In genomic region chr2:32591669-32592463, GRCh38 we compare ENCODE assay signal across 1 cellular context.
TF ChIP-seq lines count a peak whose summit lies in the region.

No MANE protein-coding gene starts in this region.

TF ChIP-seq in GM23338, 12 proteins besides CTCF, POLR2A, EP300 and RAD21:
- no peak for TF ChIP-seq ZNF462 (CRISPR knock-in tag; IDR thresholded peaks at IDR 0.05)
- no peak for TF ChIP-seq EZH2 (IDR thresholded peaks at IDR 0.05; ENCODE audit: low read depth, unreplicated experiment)
- no peak for TF ChIP-seq STAT1 (IDR thresholded peaks at IDR 0.05; ENCODE audit: unreplicated experiment)
- TF ChIP-seq ZNF331 (CRISPR knock-in tag; IDR thresholded peaks at IDR 0.05; ENCODE audit: low read depth) = no peak
- no peak for TF ChIP-seq JUNB (IDR thresholded peaks at IDR 0.05; ENCODE audit: unreplicated experiment)
- TF ChIP-seq ZNF114 (CRISPR knock-in tag; IDR thresholded peaks at IDR 0.05) = no peak
- no peak for TF ChIP-seq EZH2phosphoT487 (IDR thresholded peaks at IDR 0.05; ENCODE audit: unreplicated experiment)
- no peak for TF ChIP-seq REST (IDR thresholded peaks at IDR 0.05; ENCODE audit: unreplicated experiment)
- no peak for TF ChIP-seq POLR2AphosphoS5 (IDR thresholded peaks at IDR 0.05; ENCODE audit: low read depth)
- TF ChIP-seq NANOG (IDR thresholded peaks at IDR 0.05; ENCODE audit: borderline replicate concordance) = no peak
- no peak for TF ChIP-seq ETS1 (IDR thresholded peaks at IDR 0.05)
- no peak for TF ChIP-seq CREB1 (CRISPR knock-in tag; IDR thresholded peaks at IDR 0.05; ENCODE audit: low read depth)
